18 cellular contexts compared by ENCODE assay signal in the genomic region with DNA sequence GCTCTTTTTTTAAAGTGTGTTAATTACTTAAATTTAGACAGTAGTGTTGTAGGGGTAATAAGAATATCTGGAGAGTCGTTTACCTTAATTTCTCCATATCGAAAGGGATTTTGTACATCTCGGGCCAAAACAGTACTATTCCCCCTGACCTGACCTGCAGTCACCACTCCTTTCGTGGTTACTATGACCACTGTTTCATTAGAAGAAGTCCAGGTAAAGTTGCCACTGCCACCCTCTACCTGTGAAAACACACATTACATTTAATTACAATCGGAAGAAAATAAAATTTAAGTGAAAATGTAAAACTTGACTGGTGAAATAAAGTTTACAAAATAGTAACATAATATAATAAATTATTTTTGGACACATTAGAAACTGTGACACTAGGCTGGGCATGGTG. TPM values are rescaled to one million over a fixed set of nuclear protein-coding genes. Genes with fewer than 3 reads are reported as not detected.
"Had no signal": no experiment of that assay in that cellular context is flagged by ENCODE, and none has a peak within 500 bp of the region (broad histone marks: within the 10 kb centered on the region; RNA-seq: fewer than 3 reads in every experiment).

No MANE protein-coding gene starts in this region.

- FAIRE-seq: colon, endothelial cell of umbilical vein had no signal

- DNase-seq: activated CD4-positive, alpha-beta T cell treated with anti-CD3 and anti-CD28 coated beads, Interleukin-2, amount 10 ng/mL, durations not matched to agents 7 days and 5 days; adrenal gland; esophagus squamous epithelium; glutamatergic neuron; hypothalamus; immature natural killer cell; left cardiac atrium; lower lobe of right lung; midbrain; ovary; stimulated activated naive CD8-positive, alpha-beta T cell treated with anti-CD3 and anti-CD28 coated beads, Interleukin-15, Interleukin-2, amounts not matched to agents 100 U/mL and 50 U/mL, for 24 hours; transverse colon had no signal

- H3K36me3 Mint-ChIP-seq: activated naive CD4-positive, alpha-beta T cell treated with anti-CD3 and anti-CD28 coated beads, Interleukin-2, amount 50 U/mL, for 24 hours; immature natural killer cell had no signal

- H3K27ac ChIP-seq: adrenal gland, esophagus squamous epithelium, lower lobe of right lung, ovary, transverse colon, vagina had no signal

- H3K4me1 ChIP-seq: adrenal gland, esophagus squamous epithelium, lower lobe of right lung, vagina had no signal

- ATAC-seq: left cardiac atrium; lower lobe of right lung; sciatic nerve; stimulated activated naive CD8-positive, alpha-beta T cell treated with anti-CD3 and anti-CD28 coated beads, Interleukin-15, Interleukin-2, amounts not matched to agents 100 U/mL and 50 U/mL, for 24 hours had no signal

- H3K4me3 Mint-ChIP-seq: activated CD4-positive, alpha-beta T cell treated with anti-CD3 and anti-CD28 coated beads, Interleukin-2, amount 10 ng/mL, durations not matched to agents 7 days and 5 days; activated naive CD4-positive, alpha-beta T cell treated with anti-CD3 and anti-CD28 coated beads, Interleukin-2, amount 50 U/mL, for 24 hours; immature natural killer cell; neural crest cell had no signal

- H3K4me3 ChIP-seq: adrenal gland, esophagus squamous epithelium, lower lobe of right lung, ovary, transverse colon, vagina had no signal

- H3K27ac Mint-ChIP-seq: activated CD4-positive, alpha-beta T cell treated with anti-CD3 and anti-CD28 coated beads, Interleukin-2, amount 10 ng/mL, durations not matched to agents 7 days and 5 days; activated naive CD4-positive, alpha-beta T cell treated with anti-CD3 and anti-CD28 coated beads, Interleukin-2, amount 50 U/mL, for 24 hours; immature natural killer cell had no signal

- H3K27me3 Mint-ChIP-seq: activated CD4-positive, alpha-beta T cell treated with anti-CD3 and anti-CD28 coated beads, Interleukin-2, amount 10 ng/mL, durations not matched to agents 7 days and 5 days; activated naive CD4-positive, alpha-beta T cell treated with anti-CD3 and anti-CD28 coated beads, Interleukin-2, amount 50 U/mL, for 24 hours had no signal

- H3K9me3 Mint-ChIP-seq: activated CD4-positive, alpha-beta T cell treated with anti-CD3 and anti-CD28 coated beads, Interleukin-2, amount 10 ng/mL, durations not matched to agents 7 days and 5 days; activated naive CD4-positive, alpha-beta T cell treated with anti-CD3 and anti-CD28 coated beads, Interleukin-2, amount 50 U/mL, for 24 hours; immature natural killer cell; neural crest cell had no signal

- H3K27me3 ChIP-seq: adrenal gland, esophagus squamous epithelium, ovary, transverse colon, vagina had no signal

RNA-seq across cellular contexts. Expression of gene NUP210L, which starts 37.2 kb away (rescaled TPM):
- total RNA-seq: transverse colon, vagina had no signal
- polyA plus RNA-seq: ovary had no signal
